25 cellular contexts compared by ENCODE assay signal in genomic region chr3:132347811-132348210, GRCh38.
"Had no signal": no experiment of that assay in that cellular context is flagged by ENCODE, and none has a peak within 500 bp of the region (broad histone marks: within the 10 kb centered on the region; RNA-seq: fewer than 3 reads in every experiment).

No MANE protein-coding gene starts in this region.

- H3K27ac ChIP-seq: left lung, lower lobe of right lung, neural progenitor cell, parathyroid adenoma, right atrium auricular region, stomach, testis, transverse colon, upper lobe of left lung, vagina had no signal

- ATAC-seq: left colon; lower lobe of right lung; natural killer cell; sciatic nerve; stimulated activated naive B cell treated with anti-CD40 and anti-IgM and Interleukin-4, amounts not matched to agents 10 μg/mL and 1 μg/mL and 100 μg/mL, for 72 hours; stimulated activated naive CD8-positive, alpha-beta T cell treated with anti-CD3 and anti-CD28 coated beads, Interleukin-15, Interleukin-2, amounts not matched to agents 100 U/mL and 50 U/mL, for 24 hours had no signal

- DNase-seq: immature natural killer cell; kidney; left colon; left lung; lower lobe of right lung; mesenchymal stem cell; naive B cell; natural killer cell; nephron progenitor cell; stimulated activated CD4-positive, alpha-beta T cell treated with anti-CD3 and anti-CD28 coated beads, Interleukin-12 subunit alpha, Interleukin-12 subunit beta, amount 100 ng/mL, for 4 hours; stimulated activated CD4-positive, alpha-beta T cell treated with anti-CD3 and anti-CD28 coated beads, Interleukin-15, amount 100 ng/mL, for 24 hours; stimulated activated CD4-positive, alpha-beta T cell treated with anti-CD3 and anti-CD28 coated beads, Interleukin-2, amount 100 ng/mL, for 24 hours; stimulated activated CD4-positive, alpha-beta T cell treated with anti-CD3 and anti-CD28 coated beads, Interleukin-4, amount 100 ng/mL, for 1 hour; stimulated activated naive B cell treated with anti-CD40 and anti-IgM and Interleukin-4, amounts not matched to agents 10 μg/mL and 1 μg/mL and 100 μg/mL, for 72 hours; stimulated activated naive CD8-positive, alpha-beta T cell treated with anti-CD3 and anti-CD28 coated beads, Interleukin-15, Interleukin-2, amounts not matched to agents 100 U/mL and 50 U/mL, for 24 hours; stomach; testis; thyroid gland; transverse colon; upper lobe of left lung had no signal
